Comparison of ENCODE assay signal across 12 cellular contexts in genomic region chr5:171953860-171954701, GRCh38. TPM values are rescaled to one million over a fixed set of nuclear protein-coding genes. Genes with fewer than 3 reads are reported as not detected.
DNase-seq lines count a peak whose midpoint lies in the region; ATAC-seq and TF ChIP-seq lines count a peak whose summit lies in the region.
"Had no signal": no experiment of that assay in that cellular context is flagged by ENCODE, and none has a peak within 500 bp of the region (broad histone marks: within the 10 kb centered on the region; RNA-seq: fewer than 3 reads in every experiment).

No MANE protein-coding gene starts in this region.

- no peak for TF ChIP-seq CTCF in cardiac fibroblast (IDR thresholded peaks at IDR 0.05; ENCODE audit: low read depth, low read length)

- peaks cover 52% of the 10 kb centered on the region for H3K4me1 ChIP-seq in ACC112 (ENCODE audit: control insufficient read depth, insufficient read depth, low read length, unreplicated experiment)

- peak; percentile 37 for DNase-seq in LHCN-M2 (ENCODE audit: low read depth)
- peak; percentile 35 to 59 for DNase-seq in cardiac fibroblast (ENCODE audit: low read depth in 2 of 2)
- DNase-seq in kidney tubule cell (ENCODE audit: low spot score) = peak; percentile 77
- no peak for DNase-seq in RKO (ENCODE audit: low spot score)
- no peak for DNase-seq in COR-L47 (lab: John Stamatoyannopoulos, UW)
- no peak for DNase-seq in NCI-H1694 (lab: John Stamatoyannopoulos, UW)
- DNase-seq: activated CD4-positive, CD25-positive, alpha-beta regulatory T cell; activated naive CD8-positive, alpha-beta T cell treated with anti-CD3 and anti-CD28 coated beads, Interleukin-2, amount 10 ng/mL, durations not matched to agents 7 days and 5 days; hippocampal formation; NCI-H1105 treated with DMSO at 0.1 percent for 48 hours had no signal

- no peaks in the 10 kb centered on the region for H3K27me3 ChIP-seq in ACC112 (ENCODE audit: insufficient read depth, low read length)

- no peak for ATAC-seq in HG03196 (IDR thresholded peaks at IDR 0.05; ENCODE audit: unreplicated experiment)

- H3K27ac ChIP-seq in ACC112 (ENCODE audit: low read depth, low read length) = peak overlapping the region; percentile 82

- peak overlapping the region; percentile 11 for H2AFZ ChIP-seq in ACC112 (ENCODE audit: low read length, unreplicated experiment)

- H3K79me2 ChIP-seq in ACC112 (ENCODE audit: control insufficient read depth, insufficient read depth, low read length, unreplicated experiment) = peaks cover 85% of the 10 kb centered on the region

- H3K36me3 ChIP-seq in ACC112 (ENCODE audit: insufficient read depth, low read length) = no peaks in the 10 kb centered on the region

- H3K4me3 ChIP-seq in ACC112 (ENCODE audit: low read depth, low read length) (peak overlapping the region; percentile 35), cardiac fibroblast (replicated peaks in 1 of 2; ENCODE audit: low read depth in 2 of 2, low read length in 2 of 2) (no peak overlapping the region)

RNA-seq across cellular contexts. Expression of gene FBXW11, which starts 52.4 kb away (rescaled TPM):
- total RNA-seq in LHCN-M2 (2014; rRNA removed) = 69.2 and 78.4 TPM in 2 replicates
- 22.4 TPM for polyA plus RNA-seq in LHCN-M2 (2012)

Comparison
In these comparisons a context has a peak if more than half of its experiments do, and no peak if none do; other contexts are left out.
1. DNase-seq: peak in LHCN-M2 (single experiment), cardiac fibroblast (2 of 2) and kidney tubule cell (single experiment); none in RKO (single experiment), COR-L47 (single experiment) and NCI-H1694 (single experiment).